Comparison of ENCODE assay signal across 8 cellular contexts in the genomic region with DNA sequence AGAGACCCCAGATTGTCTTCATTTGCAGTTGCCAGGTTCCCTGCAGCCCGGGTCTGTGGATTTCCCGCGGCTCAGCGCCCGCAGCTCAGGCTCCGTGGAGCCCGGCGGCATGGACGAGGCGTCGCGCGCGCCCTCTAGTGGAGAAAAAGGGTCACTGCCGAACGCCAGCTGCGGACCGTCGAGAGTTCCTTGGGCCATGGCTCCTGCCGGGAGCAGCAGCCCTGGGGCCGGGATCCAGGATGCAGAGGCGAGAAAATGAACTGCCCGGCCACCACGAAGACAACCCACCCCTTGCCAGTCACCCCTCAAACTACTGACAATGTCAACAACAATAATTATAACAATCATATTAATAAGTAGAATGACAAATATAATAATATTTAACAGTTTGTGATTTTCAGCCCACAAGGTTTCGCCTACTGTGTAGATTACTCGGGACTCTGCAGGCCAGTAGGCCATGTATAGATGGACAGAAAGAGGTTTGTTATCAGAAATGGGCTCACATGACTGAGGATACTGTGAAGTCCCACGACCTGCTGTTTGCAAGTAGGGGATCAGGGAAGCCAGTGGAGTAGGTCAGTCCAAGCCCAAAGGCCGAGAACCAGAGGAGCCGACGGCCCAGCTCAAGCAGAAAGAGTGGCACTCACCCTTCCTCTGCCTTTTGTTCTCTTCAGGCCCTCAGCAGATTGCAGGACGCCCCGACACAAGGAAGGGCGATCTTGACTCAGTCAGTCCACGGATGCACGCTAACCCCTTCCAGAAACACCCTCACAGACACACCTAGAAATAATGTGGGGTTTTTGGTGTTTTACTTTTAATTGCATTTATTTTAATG. TPM values are rescaled to one million over a fixed set of nuclear protein-coding genes. Genes with fewer than 3 reads are reported as not detected.
DNase-seq lines count a peak whose midpoint lies in the region; ATAC-seq, FAIRE-seq and TF ChIP-seq lines count a peak whose summit lies in the region.

No MANE protein-coding gene starts in this region.

- no peaks in the 10 kb centered on the region for H3K36me3 ChIP-seq in DND-41 (ENCODE audit: insufficient read depth, low read length)
- H3K36me3 ChIP-seq in breast epithelium = no peaks in the 10 kb centered on the region
- H3K36me3 ChIP-seq in kidney (ENCODE audit: control insufficient read depth in 1 of 2, insufficient read depth in 2 of 2, low read length in 2 of 2) = no peaks in the 10 kb centered on the region

- H3K27ac ChIP-seq in DND-41 (ENCODE audit: low read length) (no peak overlapping the region), breast epithelium (peak overlapping the region in 1 of 2 donors; percentile 23), kidney (ENCODE audit: low read depth in 2 of 2, low read length in 2 of 2) (no peak overlapping the region)

- H3K27me3 ChIP-seq in DND-41 (ENCODE audit: insufficient read depth, low read length, poor library complexity) (peaks cover 16% of the 10 kb centered on the region), breast epithelium (no peaks in the 10 kb centered on the region)

- TF ChIP-seq CTCF in DND-41 (IDR thresholded peaks at IDR 0.05; ENCODE audit: borderline replicate concordance, extremely low read depth, low read length, poor library complexity, severe bottlenecking) (peak; percentile 91), WI38 (IDR thresholded peaks at IDR 0.05; ENCODE audit: low read depth, low read length) (peak; percentile 80), breast epithelium (IDR thresholded peaks at IDR 0.05) (peak; percentile 92 to 97 (median 93)), kidney (IDR thresholded peaks at IDR 0.05; ENCODE audit: borderline replicate concordance, extremely low read depth, insufficient read depth) (peak; percentile 90)

- peak overlapping the region; percentile 64 for H2AFZ ChIP-seq in DND-41 (ENCODE audit: low read depth, low read length)

- intact Hi-C loops in breast epithelium (cut with DNase I; ENCODE audit: low total_unique reads) = loop anchor here (10.0 kb wide), 1 partner anchor 279 kb away; no protein-coding TSS in a partner anchor
- intact Hi-C loops in kidney (cut with DNase I) = no loop called here

- H3K9ac ChIP-seq in DND-41 (ENCODE audit: low read depth, low read length) = no peak overlapping the region
- H3K9ac ChIP-seq in kidney (ENCODE audit: low read length in 2 of 2) = no peak overlapping the region

- TF ChIP-seq POLR2A in breast epithelium (IDR thresholded peaks at IDR 0.05) = no peak

- no peak overlapping the region; the same call in 1 of the 2 replicates for H3K4me2 ChIP-seq in DND-41 (ENCODE audit: insufficient read depth, low read length)

- no peak for FAIRE-seq in kidney (lab: Jason Lieb, UNC)

- no peaks in the 10 kb centered on the region for H3K9me3 ChIP-seq in DND-41 (ENCODE audit: insufficient read depth, low read length, severe bottlenecking)
- H3K9me3 ChIP-seq in breast epithelium = peaks cover 5 to 6% of the 10 kb centered on the region in 2 donors
- H3K9me3 ChIP-seq in kidney (ENCODE audit: control insufficient read depth in 1 of 2, low read length in 2 of 2) = peaks cover 0 to 5% of the 10 kb centered on the region in 2 donors

- no peaks in the 10 kb centered on the region for H3K79me2 ChIP-seq in DND-41 (ENCODE audit: insufficient read depth, low read length)

- ATAC-seq in DND-41 (ENCODE audit: insufficient read depth, low read depth) (peak; percentile 94), GM21825 (IDR thresholded peaks at IDR 0.05; ENCODE audit: unreplicated experiment) (peak; percentile 75), HG03457 (IDR thresholded peaks at IDR 0.05; ENCODE audit: unreplicated experiment) (no peak)

- DNase-seq in DND-41 (peak; percentile 66), NCI-H146 (lab: John Stamatoyannopoulos, UW) (peak; percentile 27), breast epithelium (ENCODE audit: low spot score in 2 of 2) (peak; percentile 54 to 88), kidney (peak; percentile 89)
- DNase-seq in stimulated activated CD4-positive, alpha-beta T cell treated with anti-CD3 and anti-CD28 coated beads, Interleukin-15, amount 100 ng/mL, for 48 hours (ENCODE audit: low read depth in 2 of 2) = peak; percentile 23 to 45

- H3K4me3 ChIP-seq in DND-41 (ENCODE audit: low read depth in 1 of 2, low read length in 2 of 2) = no peak overlapping the region
- H3K4me3 ChIP-seq in WI38 (ENCODE audit: low read depth, low read length) = no peak overlapping the region
- H3K4me3 ChIP-seq in breast epithelium = peak overlapping the region in 2 of 3 donors; percentile 19 to 54
- H3K4me3 ChIP-seq in kidney (ENCODE audit: low read length in 2 of 2) = no peak overlapping the region

- H3K4me1 ChIP-seq in DND-41 (ENCODE audit: insufficient read depth, low read length) = 0 out of 2 replicates have a peak, but pooled peaks cover 4% of the 10 kb centered on the region
- peaks cover 0 to 7% of the 10 kb centered on the region in 2 donors for H3K4me1 ChIP-seq in breast epithelium
- H3K4me1 ChIP-seq in kidney (ENCODE audit: control insufficient read depth in 1 of 2, insufficient read depth in 1 of 2, low read depth in 1 of 2, low read length in 2 of 2) = no peaks in the 10 kb centered on the region

- H4K20me1 ChIP-seq in DND-41 (ENCODE audit: insufficient read depth, low read length) = no peaks in the 10 kb centered on the region

RNA-seq across cellular contexts. Expression of gene BOD1, which starts 43.1 kb away (rescaled TPM):
- total RNA-seq in breast epithelium = 10 to 100 TPM; 61.5 to 68.0 (median 64.6) TPM
- total RNA-seq in kidney = 32.5 TPM
- polyA plus RNA-seq in kidney (ENCODE audit: insufficient read depth, low read depth, low replicate concordance) = 43.6 TPM

Comparison
In these comparisons a context has a peak if more than half of its experiments do, and no peak if none do; other contexts are left out.
1. DNase-seq: peak in every context shown above with its lines; median percentile 89 in kidney; 71 in breast epithelium; 66 in DND-41; 34 in stimulated activated CD4-positive, alpha-beta T cell treated with anti-CD3 and anti-CD28 coated beads, Interleukin-15, amount 100 ng/mL, for 48 hours; 27 in NCI-H146.
2. H3K4me3 ChIP-seq: peak in breast epithelium (2 of 3); none in DND-41 (0 of 2), WI38 (single experiment) and kidney (0 of 2).
3. Peak in every context shown above with its lines, with median percentiles within 50 percentile points of each other: CTCF ChIP-seq.